In genomic region chr20:43187476-43188233, GRCh38 we compare ENCODE assay signal across 8 cellular contexts. TPM values are rescaled to one million over a fixed set of nuclear protein-coding genes. Genes with fewer than 3 reads are reported as not detected.
DNase-seq lines count a peak whose midpoint lies in the region; ATAC-seq and TF ChIP-seq lines count a peak whose summit lies in the region.

No MANE protein-coding gene starts in this region.

- peaks cover 2% of the 10 kb centered on the region for H3K4me1 ChIP-seq in right cardiac atrium (ENCODE audit: control insufficient read depth, insufficient read depth, low read length)

- TF ChIP-seq POLR2A in GM18505 (IDR thresholded peaks at IDR 0.05; ENCODE audit: borderline replicate concordance, extremely low read depth, insufficient read depth, insufficient read length) = no peak

- 7% methylated on average over 24 of the region's 24 CpGs for WGBS in right cardiac atrium

- DNase-seq in GM12864 (ENCODE audit: low read depth) = peak; percentile 16
- DNase-seq in M059J (ENCODE audit: low read depth) = peak; percentile 59
- peak; percentile 22 for DNase-seq in T follicular helper cell (ENCODE audit: low read depth)
- DNase-seq in right cardiac atrium = peak; percentile 65 to 87 (median 87)
- peak; percentile 33 for DNase-seq in renal cortical epithelial cell (ENCODE audit: low read depth)

- TF ChIP-seq CTCF in GM12864 (IDR thresholded peaks at IDR 0.05; ENCODE audit: low read depth, low read length, missing control alignments) = peak; percentile 87

- intact Hi-C loops in right cardiac atrium (cut with DNase I) = loop anchor here in 3 of 4 donors (5.0 to 10.0 kb wide), 2 partner anchors 1450 to 1453 kb away; no protein-coding TSS in a partner anchor

- H3K27ac ChIP-seq in angular gyrus (ENCODE audit: low read depth, low read length) (peak overlapping the region; percentile 46), right cardiac atrium (ENCODE audit: low read length) (no peak overlapping the region)

- no peak overlapping the region for H3K4me3 ChIP-seq in GM12864 (ENCODE audit: low read depth, low read length)
- H3K4me3 ChIP-seq in right cardiac atrium (ENCODE audit: low read length) = no peak overlapping the region

- no peaks in the 10 kb centered on the region for H3K9me3 ChIP-seq in right cardiac atrium (ENCODE audit: control insufficient read depth, low read length)

- ATAC-seq in right cardiac atrium = peak; percentile 43 to 64
- no peak for ATAC-seq in GM18505 (IDR thresholded peaks at IDR 0.05; ENCODE audit: unreplicated experiment)
- no peak for ATAC-seq in GM21528 (IDR thresholded peaks at IDR 0.05; ENCODE audit: low FRiP score, unreplicated experiment)

- no peaks in the 10 kb centered on the region for H3K27me3 ChIP-seq in right cardiac atrium (ENCODE audit: control insufficient read depth, insufficient read depth)

RNA-seq across cellular contexts. Expression of gene PTPRT, which starts 2.1 kb away (rescaled TPM):
- not detected in 2 replicates for total RNA-seq in M059J (2014; rRNA removed; shearing (Covaris generic))
- total RNA-seq in right cardiac atrium (under 1 TPM; 0.06 to 0.40 (median 0.20) TPM), renal cortical epithelial cell (not detected in 2 replicates)
- 0.07 TPM for polyA plus RNA-seq in right cardiac atrium

Comparison
In these comparisons a context has a peak if more than half of its experiments do, and no peak if none do; other contexts are left out.
1. DNase-seq: peak in every context shown above with its lines; median percentile 87 in right cardiac atrium; 59 in M059J; 33 in renal cortical epithelial cell; 22 in T follicular helper cell; 16 in GM12864.
2. ATAC-seq: peak in right cardiac atrium (2 of 2); none in GM18505 (single experiment) and GM21528 (single experiment).